Comparison of ENCODE assay signal across 8 cellular contexts in genomic region chr16:67030221-67030962, GRCh38. TPM values are rescaled to one million over a fixed set of nuclear protein-coding genes. Genes with fewer than 3 reads are reported as not detected.
A peak's percentile ranks its signal among the peaks of the same experiment; 100 is the strongest.
DNase-seq lines count a peak whose midpoint lies in the region; ATAC-seq and TF ChIP-seq lines count a peak whose summit lies in the region.

No MANE protein-coding gene starts in this region.

- H3K4me1 ChIP-seq in lower lobe of right lung = peaks cover 49% of the 10 kb centered on the region

- H3K27ac ChIP-seq in lower lobe of right lung = peak overlapping the region; percentile 99

- H3K36me3 Mint-ChIP-seq in activated naive CD4-positive, alpha-beta T cell treated with anti-CD3 and anti-CD28 coated beads for 36 hours (ENCODE audit: low read depth) = peaks cover 31% of the 10 kb centered on the region
- H3K36me3 Mint-ChIP-seq in type B pancreatic cell = peaks cover 15% of the 10 kb centered on the region

- H3K4me3 Mint-ChIP-seq in activated naive CD4-positive, alpha-beta T cell treated with anti-CD3 and anti-CD28 coated beads for 36 hours = peak overlapping the region; percentile 86
- H3K4me3 Mint-ChIP-seq in type B pancreatic cell = peak overlapping the region; percentile 94

- in situ Hi-C loops in astrocyte of the cerebellum (cut with HindIII; ENCODE audit: low sequenced_read_pairs) = loop anchor here (5.0 kb wide), 1 partner anchor 72 kb away; no protein-coding TSS in a partner anchor

- no peaks in the 10 kb centered on the region for H3K27me3 Mint-ChIP-seq in activated naive CD4-positive, alpha-beta T cell treated with anti-CD3 and anti-CD28 coated beads for 36 hours (ENCODE audit: low read depth)
- no peaks in the 10 kb centered on the region for H3K27me3 Mint-ChIP-seq in type B pancreatic cell

- intact Hi-C loops in activated naive CD4-positive, alpha-beta T cell treated with anti-CD3 and anti-CD28 coated beads for 36 hours (cut with micrococcal nuclease) = loop anchor here (2.0 kb wide), 1 partner anchor 22 kb away; no protein-coding TSS in a partner anchor
- intact Hi-C loops in lower lobe of right lung (cut with DNase I) = no loop called here

- peaks cover 52% of the 10 kb centered on the region for H3K4me1 Mint-ChIP-seq in activated naive CD4-positive, alpha-beta T cell treated with anti-CD3 and anti-CD28 coated beads for 36 hours (ENCODE audit: low read depth)
- peaks cover 35% of the 10 kb centered on the region for H3K4me1 Mint-ChIP-seq in type B pancreatic cell (ENCODE audit: unreplicated experiment)

- no peaks in the 10 kb centered on the region for H3K27me3 ChIP-seq in lower lobe of right lung (ENCODE audit: low read depth)

- CTCF ChIA-PET in activated naive CD4-positive, alpha-beta T cell treated with anti-CD3 and anti-CD28 coated beads for 36 hours (lab: Charles Lee) = interaction anchor here (0.7 to 1.9 kb wide), 9 partner anchors 11 to 140 kb away, joined by 3 to 8 read pairs (median 4); partner anchors contain the start of gene NOL3

- H3K27ac Mint-ChIP-seq in activated naive CD4-positive, alpha-beta T cell treated with anti-CD3 and anti-CD28 coated beads for 36 hours = peak overlapping the region; percentile 75
- H3K27ac Mint-ChIP-seq in type B pancreatic cell = peak overlapping the region; percentile 76

- ATAC-seq in lower lobe of right lung (no peak), GM21717 (IDR thresholded peaks at IDR 0.05; ENCODE audit: unreplicated experiment) (no peak), GM21737 (IDR thresholded peaks at IDR 0.05; ENCODE audit: unreplicated experiment) (no peak)

- H3K36me3 ChIP-seq in lower lobe of right lung = peaks cover 27% of the 10 kb centered on the region

- peak overlapping the region; percentile 74 for H3K4me3 ChIP-seq in astrocyte of the cerebellum (ENCODE audit: low read depth, low read length)
- peak overlapping the region; percentile 96 for H3K4me3 ChIP-seq in lower lobe of right lung

- TF ChIP-seq CTCF in astrocyte of the cerebellum (IDR thresholded peaks at IDR 0.05; ENCODE audit: low read depth, low read length, missing control alignments) (no peak), lower lobe of right lung (IDR thresholded peaks at IDR 0.05) (no peak), type B pancreatic cell (conservative IDR thresholded peaks at IDR 0.05) (no peak)

- H3K9me3 Mint-ChIP-seq in activated naive CD4-positive, alpha-beta T cell treated with anti-CD3 and anti-CD28 coated beads for 36 hours = no peaks in the 10 kb centered on the region
- H3K9me3 Mint-ChIP-seq in type B pancreatic cell = no peaks in the 10 kb centered on the region

- H3K9me3 ChIP-seq in lower lobe of right lung = no peaks in the 10 kb centered on the region

- no peak for DNase-seq in activated naive CD4-positive, alpha-beta T cell treated with anti-CD3 and anti-CD28 coated beads for 36 hours
- DNase-seq in activated naive CD4-positive, alpha-beta T cell treated with Interleukin-2 at 50 U/mL for 16 hours = no peak
- DNase-seq in astrocyte of the cerebellum (ENCODE audit: low read depth) = no peak
- no peak for DNase-seq in lower lobe of right lung
- DNase-seq in type B pancreatic cell (ENCODE audit: extremely low spot score, unreplicated experiment) = peak; percentile 37
- no peak for DNase-seq in globus pallidus (ENCODE audit: low spot score)

RNA-seq across cellular contexts. Expression of gene CBFB, which starts 1.4 kb away (rescaled TPM):
- total RNA-seq in activated naive CD4-positive, alpha-beta T cell treated with anti-CD3 and anti-CD28 coated beads for 36 hours = 10 to 100 TPM; 79.6 to 86.8 TPM
- total RNA-seq in lower lobe of right lung (46.9 TPM), type B pancreatic cell (ENCODE audit: low replicate concordance) (48.8 and 77.1 TPM in 2 replicates)

RNA-seq across cellular contexts. Expression of gene CES4A, which starts 42.0 kb away (rescaled TPM):
- total RNA-seq in activated naive CD4-positive, alpha-beta T cell treated with anti-CD3 and anti-CD28 coated beads for 36 hours = 1 to 10 TPM; 4.9 to 5.1 TPM
- 14.8 TPM for total RNA-seq in lower lobe of right lung
- 11.5 and 13.9 TPM in 2 replicates for total RNA-seq in type B pancreatic cell (ENCODE audit: low replicate concordance)
